14 cellular contexts compared by ENCODE assay signal in genomic region chrX:35351212-35351611, GRCh38.
"Had no signal": no experiment of that assay in that cellular context is flagged by ENCODE, and none has a peak within 500 bp of the region (broad histone marks: within the 10 kb centered on the region; RNA-seq: fewer than 3 reads in every experiment).

No MANE protein-coding gene starts in this region.

- DNase-seq: activated CD4-positive, alpha-beta T cell treated with anti-CD3 and anti-CD28 coated beads, Interleukin-2, amount 50 U/mL, for 4 hours; activated effector memory CD4-positive, alpha-beta T cell treated with anti-CD3 and anti-CD28 coated beads, Interleukin-2, amount 50 U/mL, for 16 hours; activated T-cell treated with anti-CD3 and anti-CD28 coated beads, Interleukin-2, amount 50 U/mL, for 72 hours; gastrocnemius medialis; heart left ventricle; left lung; mucosa of descending colon; naive thymus-derived CD4-positive, alpha-beta T cell; stimulated activated CD4-positive, alpha-beta T cell treated with anti-CD3 and anti-CD28 coated beads, Interleukin-2, amount 100 ng/mL, for 24 hours; stimulated activated naive CD4-positive, alpha-beta T cell treated with Interleukin-2 at 50 U/mL for 16 hours; thyroid gland had no signal

- H3K4me3 ChIP-seq: gastrocnemius medialis, heart left ventricle, left lung, mucosa of descending colon, neural progenitor cell, prostate gland, right atrium auricular region, thyroid gland had no signal

- ATAC-seq: activated T-cell treated with anti-CD3 and anti-CD28 coated beads, Interleukin-2, amount 50 U/mL, for 72 hours; gastrocnemius medialis; heart left ventricle; left lung; mucosa of descending colon; naive thymus-derived CD4-positive, alpha-beta T cell had no signal
